1 cellular context compared by ENCODE assay signal in genomic region chr13:107421028-107421427, GRCh38.
A peak's percentile ranks its signal among the peaks of the same experiment; 100 is the strongest.
TF ChIP-seq lines count a peak whose summit lies in the region.

No MANE protein-coding gene starts in this region.

TF ChIP-seq in SK-N-SH, 30 proteins besides CTCF, POLR2A, EP300 and RAD21 (continued from another document):
- TF ChIP-seq, protein P1, sequence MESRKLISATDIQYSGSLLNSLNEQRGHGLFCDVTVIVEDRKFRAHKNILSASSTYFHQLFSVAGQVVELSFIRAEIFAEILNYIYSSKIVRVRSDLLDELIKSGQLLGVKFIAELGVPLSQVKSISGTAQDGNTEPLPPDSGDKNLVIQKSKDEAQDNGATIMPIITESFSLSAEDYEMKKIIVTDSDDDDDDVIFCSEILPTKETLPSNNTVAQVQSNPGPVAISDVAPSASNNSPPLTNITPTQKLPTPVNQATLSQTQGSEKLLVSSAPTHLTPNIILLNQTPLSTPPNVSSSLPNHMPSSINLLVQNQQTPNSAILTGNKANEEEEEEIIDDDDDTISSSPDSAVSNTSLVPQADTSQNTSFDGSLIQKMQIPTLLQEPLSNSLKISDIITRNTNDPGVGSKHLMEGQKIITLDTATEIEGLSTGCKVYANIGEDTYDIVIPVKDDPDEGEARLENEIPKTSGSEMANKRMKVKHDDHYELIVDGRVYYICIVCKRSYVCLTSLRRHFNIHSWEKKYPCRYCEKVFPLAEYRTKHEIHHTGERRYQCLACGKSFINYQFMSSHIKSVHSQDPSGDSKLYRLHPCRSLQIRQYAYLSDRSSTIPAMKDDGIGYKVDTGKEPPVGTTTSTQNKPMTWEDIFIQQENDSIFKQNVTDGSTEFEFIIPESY (IDR thresholded peaks at IDR 0.05; ENCODE audit: borderline replicate concordance, low read depth): no peak
- TF ChIP-seq TAF1 (IDR thresholded peaks at IDR 0.05; ENCODE audit: borderline replicate concordance, low read depth, low read length) (no peak), MAX (IDR thresholded peaks at IDR 0.05; ENCODE audit: low read depth) (no peak), NRF1 (IDR thresholded peaks at IDR 0.05; ENCODE audit: low read depth, low read length) (no peak), FOSL2 (IDR thresholded peaks at IDR 0.05; ENCODE audit: borderline replicate concordance, low read depth) (0 out of 2 replicates have a peak, but pooled peaks have one; percentile 37), FOXM1 (IDR thresholded peaks at IDR 0.05; ENCODE audit: low read depth) (no peak), EZH2phosphoT487 (IDR thresholded peaks at IDR 0.05; ENCODE audit: borderline replicate concordance, low read depth) (no peak), TEAD4 (IDR thresholded peaks at IDR 0.05; ENCODE audit: borderline replicate concordance, insufficient read depth) (no peak), USF2 (IDR thresholded peaks at IDR 0.05; ENCODE audit: borderline replicate concordance, low read depth, low read length) (no peak), PBX3 (IDR thresholded peaks at IDR 0.05) (peak; percentile 25; the same call in 1 of the 2 replicates), RXRA (IDR thresholded peaks at IDR 0.05; ENCODE audit: borderline replicate concordance, low read depth) (no peak), CHD2 (IDR thresholded peaks at IDR 0.05; ENCODE audit: low read length, partially characterized antibody) (no peak), TCF12 (IDR thresholded peaks at IDR 0.05) (peak; percentile 41; the same call in 1 of the 2 replicates), NFIC (IDR thresholded peaks at IDR 0.05; ENCODE audit: borderline replicate concordance) (no peak)
- TF ChIP-seq, protein P2, sequence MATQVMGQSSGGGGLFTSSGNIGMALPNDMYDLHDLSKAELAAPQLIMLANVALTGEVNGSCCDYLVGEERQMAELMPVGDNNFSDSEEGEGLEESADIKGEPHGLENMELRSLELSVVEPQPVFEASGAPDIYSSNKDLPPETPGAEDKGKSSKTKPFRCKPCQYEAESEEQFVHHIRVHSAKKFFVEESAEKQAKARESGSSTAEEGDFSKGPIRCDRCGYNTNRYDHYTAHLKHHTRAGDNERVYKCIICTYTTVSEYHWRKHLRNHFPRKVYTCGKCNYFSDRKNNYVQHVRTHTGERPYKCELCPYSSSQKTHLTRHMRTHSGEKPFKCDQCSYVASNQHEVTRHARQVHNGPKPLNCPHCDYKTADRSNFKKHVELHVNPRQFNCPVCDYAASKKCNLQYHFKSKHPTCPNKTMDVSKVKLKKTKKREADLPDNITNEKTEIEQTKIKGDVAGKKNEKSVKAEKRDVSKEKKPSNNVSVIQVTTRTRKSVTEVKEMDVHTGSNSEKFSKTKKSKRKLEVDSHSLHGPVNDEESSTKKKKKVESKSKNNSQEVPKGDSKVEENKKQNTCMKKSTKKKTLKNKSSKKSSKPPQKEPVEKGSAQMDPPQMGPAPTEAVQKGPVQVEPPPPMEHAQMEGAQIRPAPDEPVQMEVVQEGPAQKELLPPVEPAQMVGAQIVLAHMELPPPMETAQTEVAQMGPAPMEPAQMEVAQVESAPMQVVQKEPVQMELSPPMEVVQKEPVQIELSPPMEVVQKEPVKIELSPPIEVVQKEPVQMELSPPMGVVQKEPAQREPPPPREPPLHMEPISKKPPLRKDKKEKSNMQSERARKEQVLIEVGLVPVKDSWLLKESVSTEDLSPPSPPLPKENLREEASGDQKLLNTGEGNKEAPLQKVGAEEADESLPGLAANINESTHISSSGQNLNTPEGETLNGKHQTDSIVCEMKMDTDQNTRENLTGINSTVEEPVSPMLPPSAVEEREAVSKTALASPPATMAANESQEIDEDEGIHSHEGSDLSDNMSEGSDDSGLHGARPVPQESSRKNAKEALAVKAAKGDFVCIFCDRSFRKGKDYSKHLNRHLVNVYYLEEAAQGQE (IDR thresholded peaks at IDR 0.05; ENCODE audit: low read depth, low read length): no peak
- TF ChIP-seq, protein P3, sequence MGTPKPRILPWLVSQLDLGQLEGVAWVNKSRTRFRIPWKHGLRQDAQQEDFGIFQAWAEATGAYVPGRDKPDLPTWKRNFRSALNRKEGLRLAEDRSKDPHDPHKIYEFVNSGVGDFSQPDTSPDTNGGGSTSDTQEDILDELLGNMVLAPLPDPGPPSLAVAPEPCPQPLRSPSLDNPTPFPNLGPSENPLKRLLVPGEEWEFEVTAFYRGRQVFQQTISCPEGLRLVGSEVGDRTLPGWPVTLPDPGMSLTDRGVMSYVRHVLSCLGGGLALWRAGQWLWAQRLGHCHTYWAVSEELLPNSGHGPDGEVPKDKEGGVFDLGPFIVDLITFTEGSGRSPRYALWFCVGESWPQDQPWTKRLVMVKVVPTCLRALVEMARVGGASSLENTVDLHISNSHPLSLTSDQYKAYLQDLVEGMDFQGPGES (IDR thresholded peaks at IDR 0.05; ENCODE audit: low read depth, low read length): no peak
TF ChIP-seq in SK-N-SH: peak in this region for 3.
